Comparison of ENCODE assay signal across 32 cellular contexts in genomic region chr2:67596871-67597270, GRCh38.
"Had no signal": no experiment of that assay in that cellular context is flagged by ENCODE, and none has a peak within 500 bp of the region (broad histone marks: within the 10 kb centered on the region; RNA-seq: fewer than 3 reads in every experiment).

No MANE protein-coding gene starts in this region.

- H3K27ac ChIP-seq: ascending aorta, cardiac muscle cell, WERI-Rb-1 had no signal

- DNase-seq: activated CD4-positive, alpha-beta memory T cell treated with anti-CD3 and anti-CD28 coated beads, Interleukin-2, amount 10 ng/mL, durations not matched to agents 7 days and 5 days; activated CD4-positive, alpha-beta T cell treated with anti-CD3 and anti-CD28 coated beads for 1 hour; activated CD4-positive, alpha-beta T cell treated with anti-CD3 and anti-CD28 coated beads for 36 hours; activated CD4-positive, alpha-beta T cell treated with anti-CD3 and anti-CD28 coated beads for 48 hours; activated CD4-positive, alpha-beta T cell treated with anti-CD3 and anti-CD28 coated beads, Interleukin-2, amount 10 ng/mL, durations not matched to agents 7 days and 5 days; activated CD4-positive, alpha-beta T cell treated with anti-CD3 and anti-CD28 coated beads, Interleukin-2, amount 50 U/mL, for 48 hours; activated CD4-positive, CD25-positive, alpha-beta regulatory T cell; activated CD8-positive, alpha-beta memory T cell treated with anti-CD3 and anti-CD28 coated beads for 24 hours; activated CD8-positive, alpha-beta memory T cell treated with anti-CD3 and anti-CD28 coated beads, Interleukin-2, amount 10 ng/mL, durations not matched to agents 7 days and 5 days; activated CD8-positive, alpha-beta memory T cell treated with anti-CD3 and anti-CD28 coated beads, Interleukin-2, amount 50 U/mL, for 48 hours; activated CD8-positive, alpha-beta T cell treated with anti-CD3 and anti-CD28 coated beads, Interleukin-2, amount 10 ng/mL, durations not matched to agents 7 days and 5 days; activated effector memory CD4-positive, alpha-beta T cell treated with Interleukin-2 at 50 U/mL for 16 hours; activated gamma-delta T cell; activated naive CD4-positive, alpha-beta T cell treated with anti-CD3 and anti-CD28 coated beads, Interleukin-2, amount 10 ng/mL, durations not matched to agents 7 days and 5 days; activated naive CD4-positive, alpha-beta T cell treated with Interleukin-2 at 50 U/mL for 16 hours; activated naive CD8-positive, alpha-beta T cell treated with anti-CD3 and anti-CD28 coated beads, Interleukin-2, amount 10 ng/mL, durations not matched to agents 7 days and 5 days; activated naive CD8-positive, alpha-beta T cell treated with anti-CD3 and anti-CD28 coated beads, Interleukin-2, amount 50 U/mL, for 24 hours; activated T-cell treated with anti-CD3 and anti-CD28 coated beads, Interleukin-2, amount 50 U/mL, for 24 hours; activated T-cell treated with anti-CD3 and anti-CD28 coated beads, Interleukin-2, amount 50 U/mL, for 48 hours; amygdala; anterior cingulate cortex; caudate nucleus; cerebellar nuclear complex; T-helper 1 cell; T-helper 2 cell; T-helper 9 cell; WERI-Rb-1 had no signal

- H3K4me3 ChIP-seq: ascending aorta, cardiac muscle cell had no signal

- FAIRE-seq: bronchial epithelial cell had no signal

- ATAC-seq: activated CD4-positive, alpha-beta T cell treated with anti-CD3 and anti-CD28 coated beads for 36 hours; activated CD4-positive, CD25-positive, alpha-beta regulatory T cell treated with anti-CD3 and anti-CD28 coated beads, Interleukin-2, amount 50 U/mL, for 24 hours; activated CD8-positive, alpha-beta memory T cell treated with anti-CD3 and anti-CD28 coated beads, Interleukin-2, amount 10 ng/mL, durations not matched to agents 7 days and 5 days; activated CD8-positive, alpha-beta T cell treated with anti-CD3 and anti-CD28 coated beads, Interleukin-2, amount 10 ng/mL, durations not matched to agents 7 days and 5 days; activated naive CD8-positive, alpha-beta T cell treated with anti-CD3 and anti-CD28 coated beads, Interleukin-2, amount 50 U/mL, for 24 hours; WTC11 had no signal

- H3K36me3 ChIP-seq: ascending aorta, cardiac muscle cell, WERI-Rb-1 had no signal

- H3K4me1 ChIP-seq: ascending aorta had no signal

- H3K27me3 ChIP-seq: ascending aorta, cardiac muscle cell had no signal
